ENCODE assay signal across 13 cellular contexts in the genomic region with DNA sequence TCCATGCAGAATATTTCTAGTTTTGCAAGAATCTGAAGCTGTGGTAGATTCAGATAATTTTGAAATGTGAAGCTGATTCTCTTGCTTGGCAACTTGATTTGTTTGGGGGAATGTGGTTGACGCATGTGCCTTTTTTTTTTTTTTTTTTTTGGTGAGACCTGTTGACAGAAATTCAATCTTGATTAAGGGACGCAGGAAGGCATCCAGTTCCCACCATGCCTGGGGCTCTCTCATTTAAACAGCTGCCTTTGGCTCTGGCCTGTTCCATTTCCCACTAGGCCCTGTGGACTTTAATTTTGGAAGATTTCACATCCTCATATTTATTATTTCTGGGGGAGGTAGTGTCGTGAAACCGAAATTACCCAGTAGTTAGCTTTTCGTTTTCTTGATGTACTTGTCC. TPM values are rescaled to one million over a fixed set of nuclear protein-coding genes. Genes with fewer than 3 reads are reported as not detected.
DNase-seq lines count a peak whose midpoint lies in the region; ATAC-seq and TF ChIP-seq lines count a peak whose summit lies in the region.
"Had no signal": no experiment of that assay in that cellular context is flagged by ENCODE, and none has a peak within 500 bp of the region (broad histone marks: within the 10 kb centered on the region; RNA-seq: fewer than 3 reads in every experiment).

No MANE protein-coding gene starts in this region.

- peak overlapping the region; percentile 12 to 71 for H3K27ac Mint-ChIP-seq in effector memory CD8-positive, alpha-beta T cell
- H3K27ac Mint-ChIP-seq in osteocyte (ENCODE audit: unreplicated experiment), result peak overlapping the region; percentile 85
- no peak overlapping the region for H3K27ac Mint-ChIP-seq in endothelial cell (ENCODE audit: unreplicated experiment)
- no peak overlapping the region for H3K27ac Mint-ChIP-seq in naive thymus-derived CD8-positive, alpha-beta T cell
- H3K27ac Mint-ChIP-seq: activated CD8-positive, alpha-beta T cell treated with anti-CD3 and anti-CD28 coated beads for 36 hours had no signal

- H3K9me3 Mint-ChIP-seq in effector memory CD8-positive, alpha-beta T cell, result no peaks in the 10 kb centered on the region
- H3K9me3 Mint-ChIP-seq in osteocyte (ENCODE audit: unreplicated experiment) (no peaks in the 10 kb centered on the region), endothelial cell (ENCODE audit: unreplicated experiment) (no peaks in the 10 kb centered on the region)
- no peaks in the 10 kb centered on the region for H3K9me3 Mint-ChIP-seq in naive thymus-derived CD8-positive, alpha-beta T cell
- H3K9me3 Mint-ChIP-seq: activated CD8-positive, alpha-beta T cell treated with anti-CD3 and anti-CD28 coated beads for 36 hours had no signal

- H3K36me3 ChIP-seq in MM.1S (replicated peaks; ENCODE audit: insufficient read depth, low read length), result peaks cover 3% of the 10 kb centered on the region; the same call in 1 of the 2 replicates

- no peaks in the 10 kb centered on the region for H3F3A ChIP-seq in MM.1S (ENCODE audit: insufficient read depth, low read length)

- H3K4me1 ChIP-seq in MM.1S (ENCODE audit: low read length), result peaks cover 5% of the 10 kb centered on the region; the same call in 1 of the 2 replicates

- peak overlapping the region; percentile 12; the same call in 1 of the 2 replicates for H3K4me2 ChIP-seq in MM.1S (ENCODE audit: low read depth, low read length)

- H3K9me3 ChIP-seq in MM.1S (replicated peaks; ENCODE audit: insufficient read depth, low read length), result no peaks in the 10 kb centered on the region

- peaks cover 97% of the 10 kb centered on the region for H3K79me2 ChIP-seq in MM.1S (ENCODE audit: low read length)

- no peak for ATAC-seq in effector memory CD8-positive, alpha-beta T cell (replicated peaks)
- no peak for ATAC-seq in naive thymus-derived CD8-positive, alpha-beta T cell
- ATAC-seq: activated CD8-positive, alpha-beta T cell treated with anti-CD3 and anti-CD28 coated beads for 36 hours had no signal

- no peaks in the 10 kb centered on the region for H3K9me2 ChIP-seq in MM.1S (replicated peaks; ENCODE audit: insufficient read depth, low read length)

- no peak overlapping the region for H3K27ac ChIP-seq in MM.1S (ENCODE audit: low read length)

- no peak overlapping the region for H3K4me3 ChIP-seq in MM.1S (ENCODE audit: low read length)

- POLR2A ChIA-PET in naive thymus-derived CD8-positive, alpha-beta T cell (lab: Charles Lee), result no interaction called here

- H4K20me1 ChIP-seq in MM.1S (ENCODE audit: insufficient read depth, low read length), result no peaks in the 10 kb centered on the region; the same call in 1 of the 2 replicates

- DNase-seq in GM03348 (ENCODE audit: low spot score) (peak; percentile 18), MM.1S (no peak), osteocyte (ENCODE audit: extremely low spot score, unreplicated experiment) (no peak), endothelial cell (ENCODE audit: low spot score) (no peak), NK-92 (lab: John Stamatoyannopoulos, UW; ENCODE audit: unreplicated experiment) (no peak)
- no peak for DNase-seq in effector memory CD8-positive, alpha-beta T cell
- DNase-seq in naive thymus-derived CD8-positive, alpha-beta T cell, result no peak
- DNase-seq: activated CD8-positive, alpha-beta T cell treated with anti-CD3 and anti-CD28 coated beads for 36 hours; activated effector memory CD4-positive, alpha-beta T cell treated with anti-CD3 and anti-CD28 coated beads, Interleukin-2, amount 50 U/mL, for 16 hours; effector CD8-positive, alpha-beta T cell; NCI-H146; NCI-H69; stimulated activated CD4-positive, alpha-beta T cell treated with anti-CD3 and anti-CD28 coated beads, Interleukin-4, amount 100 ng/mL, for 24 hours had no signal

- H3K9ac ChIP-seq in MM.1S (ENCODE audit: low read length), result no peak overlapping the region

- H3K27me3 Mint-ChIP-seq in effector memory CD8-positive, alpha-beta T cell, result no peaks in the 10 kb centered on the region
- no peaks in the 10 kb centered on the region for H3K27me3 Mint-ChIP-seq in osteocyte (ENCODE audit: unreplicated experiment)
- H3K27me3 Mint-ChIP-seq in endothelial cell (ENCODE audit: unreplicated experiment), result peaks cover 1% of the 10 kb centered on the region
- H3K27me3 Mint-ChIP-seq in naive thymus-derived CD8-positive, alpha-beta T cell, result no peaks in the 10 kb centered on the region
- H3K27me3 Mint-ChIP-seq: activated CD8-positive, alpha-beta T cell treated with anti-CD3 and anti-CD28 coated beads for 36 hours had no signal

- TF ChIP-seq CTCF in MM.1S (IDR thresholded peaks at IDR 0.05; ENCODE audit: low read length), result no peak
- no peak for TF ChIP-seq CTCF in osteocyte (IDR thresholded peaks at IDR 0.05)
- no peak for TF ChIP-seq CTCF in endothelial cell (IDR thresholded peaks at IDR 0.05; ENCODE audit: unreplicated experiment)

- H3K36me3 Mint-ChIP-seq in effector memory CD8-positive, alpha-beta T cell (ENCODE audit: insufficient read depth), result peaks cover 4% of the 10 kb centered on the region
- H3K36me3 Mint-ChIP-seq in osteocyte (ENCODE audit: unreplicated experiment) (no peaks in the 10 kb centered on the region), endothelial cell (ENCODE audit: low read depth, unreplicated experiment) (no peaks in the 10 kb centered on the region)
- H3K36me3 Mint-ChIP-seq in naive thymus-derived CD8-positive, alpha-beta T cell, result no peaks in the 10 kb centered on the region

- H3K27me3 ChIP-seq in MM.1S (replicated peaks; ENCODE audit: insufficient read depth, low read length), result no peaks in the 10 kb centered on the region

- peak overlapping the region; percentile 14 for H3K4me3 Mint-ChIP-seq in effector memory CD8-positive, alpha-beta T cell
- no peak overlapping the region for H3K4me3 Mint-ChIP-seq in osteocyte (ENCODE audit: unreplicated experiment)
- no peak overlapping the region for H3K4me3 Mint-ChIP-seq in endothelial cell (ENCODE audit: unreplicated experiment)
- no peak overlapping the region for H3K4me3 Mint-ChIP-seq in naive thymus-derived CD8-positive, alpha-beta T cell
- H3K4me3 Mint-ChIP-seq: activated CD8-positive, alpha-beta T cell treated with anti-CD3 and anti-CD28 coated beads for 36 hours had no signal

- peaks cover 3 to 5% of the 10 kb centered on the region in 2 donors for H3K4me1 Mint-ChIP-seq in effector memory CD8-positive, alpha-beta T cell (ENCODE audit: low read depth in 2 of 2)
- H3K4me1 Mint-ChIP-seq in osteocyte (ENCODE audit: unreplicated experiment) (peaks cover 44% of the 10 kb centered on the region), endothelial cell (ENCODE audit: unreplicated experiment) (no peaks in the 10 kb centered on the region)
- H3K4me1 Mint-ChIP-seq in naive thymus-derived CD8-positive, alpha-beta T cell, result peaks cover 0 to 2% (median 0%) of the 10 kb centered on the region in 4 donors

- no peak overlapping the region for H2AFZ ChIP-seq in MM.1S (ENCODE audit: low read length)

RNA-seq across cellular contexts. Expression of gene TPX2, which starts 8.6 kb away (rescaled TPM):
- total RNA-seq in osteocyte (22.6 and 25.5 TPM in 2 replicates), endothelial cell (ENCODE audit: unreplicated experiment) (27.2 TPM)
- under 1 TPM; 0.16 to 0.22 TPM for total RNA-seq in naive thymus-derived CD8-positive, alpha-beta T cell
- polyA plus RNA-seq in naive thymus-derived CD8-positive, alpha-beta T cell, result under 1 TPM in 2 of 3 donors, not detected in 1; 0.30 to 0.50 TPM

RNA-seq across cellular contexts. Expression of gene BCL2L1, which starts 25.0 kb away (rescaled TPM):
- 67.0 and 69.4 TPM in 2 replicates for total RNA-seq in osteocyte
- 52.9 TPM for total RNA-seq in endothelial cell (ENCODE audit: unreplicated experiment)
- 10 to 100 TPM; 14.8 to 17.7 TPM for total RNA-seq in naive thymus-derived CD8-positive, alpha-beta T cell
- 10 to 100 TPM in 1 of 3 donors, 1 to 10 TPM in 2; 8.0 to 15.4 (median 8.2) TPM for polyA plus RNA-seq in naive thymus-derived CD8-positive, alpha-beta T cell

Comparison
In these comparisons a context has a peak if more than half of its experiments do, and no peak if none do; other contexts are left out.
1. H3K27ac Mint-ChIP-seq: peak in effector memory CD8-positive, alpha-beta T cell (2 of 2) and osteocyte (single experiment); none in endothelial cell (single experiment) and naive thymus-derived CD8-positive, alpha-beta T cell (0 of 10).
2. H3K4me3 Mint-ChIP-seq: peak in effector memory CD8-positive, alpha-beta T cell (2 of 2); none in osteocyte (single experiment), endothelial cell (single experiment) and naive thymus-derived CD8-positive, alpha-beta T cell (0 of 10).
3. RNA of gene TPX2, which starts 8.6 kb away (total RNA-seq): 27.2 TPM in endothelial cell (single experiment) and 22.6 to 25.5 TPM in osteocyte; 0.16 to 0.22 TPM in naive thymus-derived CD8-positive, alpha-beta T cell; every median in the first group is over 10 times any median in the second.